Comparison of ENCODE assay signal across 9 cellular contexts in genomic region chr17:42670925-42671657, GRCh38. TPM values are rescaled to one million over a fixed set of nuclear protein-coding genes. Genes with fewer than 3 reads are reported as not detected.
DNase-seq lines count a peak whose midpoint lies in the region; ATAC-seq and TF ChIP-seq lines count a peak whose summit lies in the region.
"Had no signal": no experiment of that assay in that cellular context is flagged by ENCODE, and none has a peak within 500 bp of the region (broad histone marks: within the 10 kb centered on the region; RNA-seq: fewer than 3 reads in every experiment).

No MANE protein-coding gene starts in this region.

- no peak overlapping the region for H2BK20ac ChIP-seq in H9 (ENCODE audit: low read depth, low read length, poor library complexity, severe bottlenecking)

- no peak overlapping the region for H3K4ac ChIP-seq in H9 (ENCODE audit: low read depth, low read length)

- no peak overlapping the region for H2BK12ac ChIP-seq in H9 (ENCODE audit: insufficient read length, low read depth, low read length)

- H3K36me3 Mint-ChIP-seq in H9 (ENCODE audit: insufficient read depth in 1 of 3, low read depth in 3 of 3): peaks cover 20 to 50% (median 41%) of the 10 kb centered on the region in 3 experiments
- H3K36me3 Mint-ChIP-seq in activated naive CD8-positive, alpha-beta T cell treated with anti-CD3 and anti-CD28 coated beads, Interleukin-2, amount 50 U/mL, for 24 hours (ENCODE audit: low read depth): no peaks in the 10 kb centered on the region
- H3K36me3 Mint-ChIP-seq in neural crest cell (ENCODE audit: low read depth): peaks cover 17% of the 10 kb centered on the region

- no peak overlapping the region for H3K9ac ChIP-seq in H9 (ENCODE audit: extremely low read depth, insufficient read length, low read length)

- H3K18ac ChIP-seq in H9 (ENCODE audit: insufficient read length, low read depth, low read length): no peak overlapping the region

- H4K5ac ChIP-seq in H9 (ENCODE audit: insufficient read length, low read depth, low read length): no peak overlapping the region

- H4K20me1 ChIP-seq in H9 (ENCODE audit: control insufficient read depth, insufficient read depth, insufficient read length): no peaks in the 10 kb centered on the region

- ATAC-seq in activated naive CD8-positive, alpha-beta T cell treated with anti-CD3 and anti-CD28 coated beads, Interleukin-2, amount 50 U/mL, for 24 hours: no peak
- ATAC-seq in HG02840 (IDR thresholded peaks at IDR 0.05; ENCODE audit: low FRiP score, unreplicated experiment): no peak
- ATAC-seq: SK-N-SH treated with all-trans-retinoic acid at 6 μM for 48 hours had no signal

- H3K27ac ChIP-seq in H9 (ENCODE audit: insufficient read length, low read depth, low read length) (no peak overlapping the region), brain microvascular endothelial cell (no peak overlapping the region)

- H2BK120ac ChIP-seq in H9 (ENCODE audit: low read depth, low read length, poor library complexity, severe bottlenecking): no peak overlapping the region

- H3K79me2 ChIP-seq in H9 (ENCODE audit: insufficient read depth, low read length): no peaks in the 10 kb centered on the region; the same call in 1 of the 2 replicates

- no peak overlapping the region for H3K56ac ChIP-seq in H9 (ENCODE audit: insufficient read length, low read depth, low read length)

- peaks cover 28 to 44% of the 10 kb centered on the region in 2 experiments for H3K4me1 Mint-ChIP-seq in H9
- peaks cover 25% of the 10 kb centered on the region for H3K4me1 Mint-ChIP-seq in activated naive CD8-positive, alpha-beta T cell treated with anti-CD3 and anti-CD28 coated beads, Interleukin-2, amount 50 U/mL, for 24 hours
- H3K4me1 Mint-ChIP-seq in neural crest cell: peaks cover 18% of the 10 kb centered on the region

- no peak overlapping the region for H2AK5ac ChIP-seq in H9 (ENCODE audit: insufficient read length, low read length)

- H3K9me3 Mint-ChIP-seq in H9: no peaks in the 10 kb centered on the region
- H3K9me3 Mint-ChIP-seq in activated naive CD8-positive, alpha-beta T cell treated with anti-CD3 and anti-CD28 coated beads, Interleukin-2, amount 50 U/mL, for 24 hours: no peaks in the 10 kb centered on the region
- no peaks in the 10 kb centered on the region for H3K9me3 Mint-ChIP-seq in neural crest cell

- no peak overlapping the region for H3T11ph ChIP-seq in H9 (ENCODE audit: low read length)

- H2AFZ ChIP-seq in H9 (ENCODE audit: low read length): no peak overlapping the region

- no peak overlapping the region for H3K4me3 ChIP-seq in brain microvascular endothelial cell (ENCODE audit: low read depth, low read length)

- in situ Hi-C loops in brain microvascular endothelial cell (cut with HindIII; ENCODE audit: low pct_ligation_motif_present, low sequenced_read_pairs): no loop called here

- TF ChIP-seq CTCF in H9 (conservative IDR thresholded peaks at IDR 0.05) (no peak), neural crest cell (conservative IDR thresholded peaks at IDR 0.05) (no peak), brain microvascular endothelial cell (IDR thresholded peaks at IDR 0.05; ENCODE audit: low read depth, low read length, missing control alignments) (no peak)

- H3K27me3 Mint-ChIP-seq in H9 (ENCODE audit: low read depth): peaks cover 4% of the 10 kb centered on the region; the same call in 1 of the 2 replicates
- H3K27me3 Mint-ChIP-seq in activated naive CD8-positive, alpha-beta T cell treated with anti-CD3 and anti-CD28 coated beads, Interleukin-2, amount 50 U/mL, for 24 hours: peaks cover 55% of the 10 kb centered on the region
- peaks cover 20% of the 10 kb centered on the region for H3K27me3 Mint-ChIP-seq in neural crest cell (ENCODE audit: low read depth)

- H2BK5ac ChIP-seq in H9 (ENCODE audit: insufficient read length, low read length): no peak overlapping the region

- H3K4me3 Mint-ChIP-seq in H9 (peak overlapping the region in 1 of 2 experiments; percentile 72; a peak in 3 of 5 replicates), neural crest cell (peak overlapping the region; percentile 64)
- peak overlapping the region; percentile 55 for H3K4me3 Mint-ChIP-seq in activated naive CD8-positive, alpha-beta T cell treated with anti-CD3 and anti-CD28 coated beads, Interleukin-2, amount 50 U/mL, for 24 hours

- H3K79me1 ChIP-seq in H9 (ENCODE audit: insufficient read depth, low read depth, low read length, poor library complexity, severe bottlenecking): no peaks in the 10 kb centered on the region

- H3K27me3 ChIP-seq in H9 (ENCODE audit: insufficient read depth, low read length) (no peaks in the 10 kb centered on the region), brain microvascular endothelial cell (replicated peaks) (no peaks in the 10 kb centered on the region)

- H3K4me1 ChIP-seq in H9 (ENCODE audit: insufficient read depth, low read length): peaks cover 4% of the 10 kb centered on the region; the same call in 1 of the 2 replicates

- H3K27ac Mint-ChIP-seq in H9 (peak overlapping the region in 2 of 3 experiments; percentile 50 to 81; a peak in 4 of 7 replicates), neural crest cell (ENCODE audit: unreplicated experiment) (no peak overlapping the region)
- no peak overlapping the region for H3K27ac Mint-ChIP-seq in activated naive CD8-positive, alpha-beta T cell treated with anti-CD3 and anti-CD28 coated beads, Interleukin-2, amount 50 U/mL, for 24 hours

- H3K9me3 ChIP-seq in H9 (ENCODE audit: control insufficient read depth, low read depth, low read length): no peaks in the 10 kb centered on the region

- peak overlapping the region; percentile 62 for H3K4me2 ChIP-seq in H9 (ENCODE audit: insufficient read depth, insufficient read length, low read length)

- H3K14ac ChIP-seq in H9 (ENCODE audit: insufficient read depth, low read length): no peak overlapping the region

- H3K23ac ChIP-seq in H9 (ENCODE audit: insufficient read length, low read depth, low read length): no peak overlapping the region

- H3K23me2 ChIP-seq in H9 (ENCODE audit: insufficient read length, low read depth, low read length, poor library complexity, severe bottlenecking): peaks cover 26% of the 10 kb centered on the region

- peaks cover 55% of the 10 kb centered on the region for H3K36me3 ChIP-seq in brain microvascular endothelial cell (replicated peaks)

- no peak overlapping the region for H2BK15ac ChIP-seq in H9 (ENCODE audit: low read depth, low read length)

- intact Hi-C loops in head of caudate nucleus (cut with DNase I): no loop called here

- no peak overlapping the region for H4K8ac ChIP-seq in H9 (replicated peaks; ENCODE audit: insufficient read length, low read depth, low read length)

- peak; percentile 61 for DNase-seq in H9
- DNase-seq in activated naive CD8-positive, alpha-beta T cell treated with anti-CD3 and anti-CD28 coated beads, Interleukin-2, amount 50 U/mL, for 24 hours: no peak
- no peak for DNase-seq in neural crest cell (ENCODE audit: low read depth, low spot score)
- DNase-seq in head of caudate nucleus: no peak
- no peak for DNase-seq in brain microvascular endothelial cell
- DNase-seq: KG1, NCI-H446 had no signal

- WGBS in H9 (ENCODE audit: extremely low coverage, insufficient read length, low lambda C conversion rate): no CpG with 5 or more reads among the region's 38 CpGs

- H4K91ac ChIP-seq in H9 (ENCODE audit: insufficient read length, low read depth, low read length): no peak overlapping the region

RNA-seq across cellular contexts. Expression of gene PLEKHH3, which starts 5.7 kb away (rescaled TPM):
- total RNA-seq in H9 (2021): 21.4 and 22.3 TPM in 2 replicates
- total RNA-seq in neural crest cell: 16.4 and 20.8 TPM in 2 replicates

RNA-seq across cellular contexts. Expression of gene CCR10, which starts 10.6 kb away (rescaled TPM):
- total RNA-seq in H9 (2021) (1.0 TPM in 2 replicates), neural crest cell (0.68 TPM in 2 replicates)

RNA-seq across cellular contexts. Expression of gene CNTNAP1, which starts 11.2 kb away (rescaled TPM):
- 7.5 and 7.7 TPM in 2 replicates for total RNA-seq in H9 (2021)
- total RNA-seq in neural crest cell: 17.0 and 19.4 TPM in 2 replicates

RNA-seq across cellular contexts. Expression of gene TUBG2, which starts 12.0 kb away (rescaled TPM):
- total RNA-seq in H9 (2021) (20.4 and 22.0 TPM in 2 replicates), neural crest cell (18.7 and 20.7 TPM in 2 replicates)

Comparison
In these comparisons a context has a peak if more than half of its experiments do, and no peak if none do; other contexts are left out.
1. H3K27ac Mint-ChIP-seq: peak in H9 (2 of 3); none in activated naive CD8-positive, alpha-beta T cell treated with anti-CD3 and anti-CD28 coated beads, Interleukin-2, amount 50 U/mL, for 24 hours (single experiment) and neural crest cell (single experiment).